Comparison of ENCODE assay signal across 9 cellular contexts in the genomic region with DNA sequence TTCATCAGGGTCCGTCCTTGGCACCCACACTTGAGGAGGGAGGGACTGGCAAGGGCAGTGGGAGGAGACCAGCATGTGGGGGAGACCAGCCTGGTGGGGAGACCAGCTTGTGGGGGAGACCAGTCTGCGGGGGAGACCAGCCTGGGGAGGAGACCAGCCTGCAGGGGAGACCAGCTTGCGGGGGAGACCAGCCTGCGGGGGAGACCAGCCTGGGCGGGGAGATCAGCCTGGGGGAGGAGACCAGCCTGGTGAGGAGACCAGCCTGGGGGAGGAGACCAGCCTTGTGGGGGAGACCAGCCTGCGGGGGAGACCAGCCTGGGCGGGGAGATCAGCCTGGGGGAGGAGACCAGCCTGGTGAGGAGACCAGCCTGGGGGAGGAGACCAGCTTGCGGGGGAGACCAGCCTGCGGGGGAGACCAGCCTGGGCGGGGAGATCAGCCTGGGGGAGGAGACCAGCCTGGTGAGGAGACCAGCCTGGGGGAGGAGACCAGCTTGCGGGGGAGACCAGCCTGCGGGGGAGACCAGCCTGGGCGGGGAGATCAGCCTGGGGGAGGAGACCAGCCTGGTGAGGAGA. TPM values are rescaled to one million over a fixed set of nuclear protein-coding genes. Genes with fewer than 3 reads are reported as not detected.
DNase-seq lines count a peak whose midpoint lies in the region; ATAC-seq, FAIRE-seq and TF ChIP-seq lines count a peak whose summit lies in the region.
"Not testable (repeated sequence)": the region's sequence is repeated elsewhere in the genome, so short reads cannot be mapped to it uniquely, and the experiment has no call there.
"Had no signal": no experiment of that assay in that cellular context is flagged by ENCODE, and none has a peak within 500 bp of the region (broad histone marks: within the 10 kb centered on the region; RNA-seq: fewer than 3 reads in every experiment).

No MANE protein-coding gene starts in this region.

- in situ Hi-C loops in K562 (cut with MboI): not testable (repeated sequence)

- not testable (repeated sequence) for TF ChIP-seq CTCF in OCI-LY3 (IDR thresholded peaks at IDR 0.05; ENCODE audit: low read depth, low read length); K562 (IDR thresholded peaks at IDR 0.05 in 2 of 3, conservative IDR thresholded peaks at IDR 0.05 in 1 of 3; ENCODE audit: insufficient read depth in 2 of 3, low read depth in 1 of 3, low read length in 3 of 3); fibroblast of lung (conservative IDR thresholded peaks at IDR 0.05 in 1 of 2, IDR thresholded peaks at IDR 0.05 in 1 of 2; ENCODE audit: low read depth in 1 of 2, low read length in 2 of 2)

- not testable (repeated sequence) for H3K9me1 ChIP-seq in K562 (ENCODE audit: control insufficient read depth, insufficient read depth, low read length)

- H3K79me2 ChIP-seq in ACC112 (ENCODE audit: control insufficient read depth, insufficient read depth, low read length, unreplicated experiment); OCI-LY3 (ENCODE audit: low read length); fibroblast of lung (ENCODE audit: control insufficient read depth, insufficient read depth, low read length): not testable (repeated sequence)
- peaks cover 53% of the 10 kb centered on the region for H3K79me2 ChIP-seq in K562 (ENCODE audit: control insufficient read depth, insufficient read depth, low read length)

- not testable (repeated sequence) for H3K27me3 ChIP-seq in ACC112 (ENCODE audit: insufficient read depth, low read length); H7 (ENCODE audit: control insufficient read depth, insufficient read depth, low read length); OCI-LY3 (ENCODE audit: low read depth, low read length); K562 (ENCODE audit: control insufficient read depth in 2 of 2, insufficient read depth in 2 of 2, low read length in 2 of 2); fibroblast of lung (ENCODE audit: control insufficient read depth, insufficient read depth, low read length); rectal smooth muscle tissue (ENCODE audit: control insufficient read depth, insufficient read depth, low read length)

- TF ChIP-seq EP300 in K562 (IDR thresholded peaks at IDR 0.05; ENCODE audit: low read length): not testable (repeated sequence)

- peak overlapping the region; percentile 85 for H3K4me2 ChIP-seq in OCI-LY3 (ENCODE audit: low read length)
- peak overlapping the region; percentile 100 for H3K4me2 ChIP-seq in K562 (ENCODE audit: insufficient read depth, low read length)
- H3K4me2 ChIP-seq in fibroblast of lung (ENCODE audit: extremely low read depth, insufficient read depth, low read length): peak overlapping the region; percentile 61

- H3K27me3 Mint-ChIP-seq in activated CD4-positive, alpha-beta T cell treated with anti-CD3 and anti-CD28 coated beads, Interleukin-2, amount 10 ng/mL, durations not matched to agents 7 days and 5 days: peaks cover 10% of the 10 kb centered on the region
- H3K27me3 Mint-ChIP-seq in memory B cell: not testable (repeated sequence)

- peaks cover 14% of the 10 kb centered on the region for H3K4me1 Mint-ChIP-seq in activated CD4-positive, alpha-beta T cell treated with anti-CD3 and anti-CD28 coated beads, Interleukin-2, amount 10 ng/mL, durations not matched to agents 7 days and 5 days
- H3K4me1 Mint-ChIP-seq in memory B cell: not testable (repeated sequence)

- CTCF ChIA-PET in activated CD4-positive, alpha-beta T cell treated with anti-CD3 and anti-CD28 coated beads, Interleukin-2, amount 10 ng/mL, durations not matched to agents 7 days and 5 days (lab: Charles Lee); K562 (lab: Yijun Ruan, JAX; ENCODE audit: low intra/inter-chr PET ratio): not testable (repeated sequence)

- H2AFZ ChIP-seq in ACC112 (ENCODE audit: low read length, unreplicated experiment); OCI-LY3 (ENCODE audit: low read depth, low read length); fibroblast of lung (ENCODE audit: low read length): not testable (repeated sequence)
- H2AFZ ChIP-seq in K562 (ENCODE audit: low read depth, low read length): peak overlapping the region; percentile 28; the same call in 1 of the 2 replicates

- not testable (repeated sequence) for DNase-seq in H7; activated CD4-positive, alpha-beta T cell treated with anti-CD3 and anti-CD28 coated beads, Interleukin-2, amount 10 ng/mL, durations not matched to agents 7 days and 5 days; fibroblast of lung (ENCODE audit: low read depth in 2 of 2); memory B cell (ENCODE audit: low spot score in 2 of 2)
- peak; percentile 64 to 87 (median 75) for DNase-seq in K562 (ENCODE audit: extremely low read depth in 1 of 4, low spot score in 3 of 4)

- intact Hi-C loops in K562 (cut with micrococcal nuclease): not testable (repeated sequence)

- TF ChIP-seq POLR2A in K562 (conservative IDR thresholded peaks at IDR 0.05): not testable (repeated sequence)

- POLR2A ChIA-PET in activated CD4-positive, alpha-beta T cell treated with anti-CD3 and anti-CD28 coated beads, Interleukin-2, amount 10 ng/mL, durations not matched to agents 7 days and 5 days (lab: Charles Lee): not testable (repeated sequence)
- POLR2A ChIA-PET in K562 (lab: Yijun Ruan, JAX): interaction anchor here (0.6 to 1.5 kb wide), 2 partner anchors 8 to 11 kb away, joined by 3 to 5 read pairs; no protein-coding TSS in a partner anchor

- not testable (repeated sequence) for TF ChIP-seq RAD21 in K562 (CRISPR knock-in tag; conservative IDR thresholded peaks at IDR 0.05 in 1 of 2, IDR thresholded peaks at IDR 0.05 in 1 of 2)

- H3K9me3 Mint-ChIP-seq in activated CD4-positive, alpha-beta T cell treated with anti-CD3 and anti-CD28 coated beads, Interleukin-2, amount 10 ng/mL, durations not matched to agents 7 days and 5 days; memory B cell: not testable (repeated sequence)

- H3K36me3 ChIP-seq in ACC112 (ENCODE audit: insufficient read depth, low read length); H7 (replicated peaks; ENCODE audit: control insufficient read depth, insufficient read depth, low read length); OCI-LY3 (replicated peaks; ENCODE audit: low read depth, low read length); fibroblast of lung (ENCODE audit: control insufficient read depth, insufficient read depth, low read length); rectal smooth muscle tissue (ENCODE audit: control insufficient read depth, insufficient read depth, low read length): not testable (repeated sequence)
- H3K36me3 ChIP-seq in K562 (ENCODE audit: control insufficient read depth, insufficient read depth, low read length): peaks cover 40% of the 10 kb centered on the region; the same call in 2 of the 3 replicates

- peak overlapping the region; percentile 65 for H3K4me3 Mint-ChIP-seq in activated CD4-positive, alpha-beta T cell treated with anti-CD3 and anti-CD28 coated beads, Interleukin-2, amount 10 ng/mL, durations not matched to agents 7 days and 5 days
- H3K4me3 Mint-ChIP-seq in memory B cell: peak overlapping the region; percentile 72

- H3K36me3 Mint-ChIP-seq in activated CD4-positive, alpha-beta T cell treated with anti-CD3 and anti-CD28 coated beads, Interleukin-2, amount 10 ng/mL, durations not matched to agents 7 days and 5 days (ENCODE audit: low read depth); memory B cell: not testable (repeated sequence)

- peak; percentile 11 for FAIRE-seq in K562 (lab: Jason Lieb, UNC)

- WGBS in K562 (ENCODE audit: insufficient coverage, low coverage, missing lambda C conversion rate): 7% methylated on average over 2 of the region's 13 CpGs

- H3K27ac ChIP-seq in ACC112 (ENCODE audit: low read depth, low read length); OCI-LY3 (ENCODE audit: low read length); fibroblast of lung (ENCODE audit: insufficient read depth, low read length); rectal smooth muscle tissue (ENCODE audit: low read depth, low read length): not testable (repeated sequence)
- H3K27ac ChIP-seq in K562 (ENCODE audit: extremely low read depth, low read depth, low read length): peak overlapping the region; percentile 90

- not testable (repeated sequence) for H4K20me1 ChIP-seq in OCI-LY3 (ENCODE audit: insufficient read depth, low read length); K562 (replicated peaks; ENCODE audit: control insufficient read depth, insufficient read depth, low read length); fibroblast of lung (ENCODE audit: control insufficient read depth, extremely low read depth, insufficient read depth, low read length)

- H3K4me3 ChIP-seq in ACC112 (ENCODE audit: low read depth, low read length): peak overlapping the region; percentile 100
- peak overlapping the region; percentile 75; the same call in 1 of the 2 replicates for H3K4me3 ChIP-seq in H7 (ENCODE audit: insufficient read depth, low read depth, low read length)
- peak overlapping the region; percentile 97 for H3K4me3 ChIP-seq in OCI-LY3 (ENCODE audit: low read length)
- H3K4me3 ChIP-seq in K562: peak overlapping the region; percentile 88
- H3K4me3 ChIP-seq in fibroblast of lung (replicated peaks in 1 of 4; ENCODE audit: control extremely low read depth in 1 of 4, insufficient read depth in 1 of 4, low read depth in 3 of 4, low read length in 4 of 4): peak overlapping the region in 3 of 4 experiments; percentile 77 to 88 (median 83)
- H3K4me3 ChIP-seq in rectal smooth muscle tissue (ENCODE audit: low read length): peak overlapping the region; percentile 77

- not testable (repeated sequence) for H3K27ac Mint-ChIP-seq in activated CD4-positive, alpha-beta T cell treated with anti-CD3 and anti-CD28 coated beads, Interleukin-2, amount 10 ng/mL, durations not matched to agents 7 days and 5 days; memory B cell

- H3K9me3 ChIP-seq in OCI-LY3 (ENCODE audit: insufficient read depth, low read length); K562 (replicated peaks; ENCODE audit: control insufficient read depth, insufficient read depth, low read depth, low read length); fibroblast of lung (ENCODE audit: control insufficient read depth, insufficient read depth, low read depth, low read length): not testable (repeated sequence)

- peaks cover 12% of the 10 kb centered on the region for H3K4me1 ChIP-seq in ACC112 (ENCODE audit: control insufficient read depth, insufficient read depth, low read length, unreplicated experiment)
- not testable (repeated sequence) for H3K4me1 ChIP-seq in OCI-LY3 (ENCODE audit: low read length); fibroblast of lung (ENCODE audit: control insufficient read depth, extremely low read depth, insufficient read depth, low read length); rectal smooth muscle tissue (ENCODE audit: control insufficient read depth, insufficient read depth, low read length)
- peaks cover 55 to 77% of the 10 kb centered on the region in 2 experiments for H3K4me1 ChIP-seq in K562 (replicated peaks in 1 of 2; ENCODE audit: control insufficient read depth in 2 of 2, insufficient read depth in 2 of 2, low read length in 2 of 2)

- not testable (repeated sequence) for H3K9ac ChIP-seq in OCI-LY3 (ENCODE audit: low read length); fibroblast of lung (ENCODE audit: insufficient read depth, low read length); rectal smooth muscle tissue (ENCODE audit: low read length)
- peak overlapping the region; percentile 89 to 92; a peak in 3 of 4 replicates for H3K9ac ChIP-seq in K562 (ENCODE audit: insufficient read depth in 1 of 2, low read depth in 2 of 2, low read length in 2 of 2)

- peak; percentile 6 for ATAC-seq in K562
- ATAC-seq in memory B cell (ENCODE audit: low read depth): not testable (repeated sequence)

- BruUV-seq in K562 (replicated peaks; lab: Mats Ljungman, UMichigan): not testable (repeated sequence)

RNA-seq across cellular contexts. Expression of a gene that starts 0.8 kb away (rescaled TPM):
- total RNA-seq in H7 (2014; rRNA removed; shearing (Covaris generic)): 35.5 and 41.5 TPM in 2 replicates
- total RNA-seq in activated CD4-positive, alpha-beta T cell treated with anti-CD3 and anti-CD28 coated beads, Interleukin-2, amount 10 ng/mL, durations not matched to agents 7 days and 5 days: 1 to 10 TPM; 6.1 to 6.3 TPM
- 20.1 and 44.2 TPM in 2 replicates for total RNA-seq in K562 (2011; cell fraction: chromatin; rRNA removed; ENCODE audit: low replicate concordance)
- total RNA-seq in K562 (2011; cell fraction: nucleolus; rRNA removed): 39.1 and 40.0 TPM in 2 replicates
- 28.1 and 28.7 TPM in 2 replicates for total RNA-seq in K562 (2011; cell fraction: nucleoplasm; rRNA removed)
- total RNA-seq in K562 (2014; rRNA removed) (63.7 and 104 TPM in 2 replicates), K562 (2014; rRNA removed; fragmentation: Illumina TruSeq; extraction: Trizol) (10.4 and 12.6 TPM in 2 replicates), K562 (2015; rRNA removed; fragmentation: Illumina TruSeq; extraction: Trizol) (29.7 and 31.9 TPM in 2 replicates), K562 (2021) (118 and 121 TPM in 2 replicates), fibroblast of lung (5.4 and 9.6 TPM in 2 replicates)
- polyA plus RNA-seq in K562 (2011; rRNA removed) (6.7 and 23.0 TPM in 2 replicates), K562 (2014; fragmentation: Illumina TruSeq; extraction: Trizol) (38.3 and 84.8 TPM in 2 replicates), K562 (2014; fragmentation: Nextera tagmentation; extraction: Ambion mirVana) (under 1 TPM in 1 of 2 experiments, not detected in 1; 0.14 TPM), K562 (2014; rRNA removed) (40.6 and 50.4 TPM in 2 replicates), fibroblast of lung (2.9 and 4.4 TPM in 2 replicates)
- 22.2 and 53.4 TPM in 2 replicates for polyA plus RNA-seq in K562 (2011; cell fraction: cytosol; rRNA removed)
- 41.7 and 48.0 TPM in 2 replicates for polyA plus RNA-seq in K562 (2011; cell fraction: nucleus; rRNA removed)
- 94.4 and 104 TPM in 2 replicates for polyA plus RNA-seq in K562 (2012)
- 4.8 and 6.1 TPM in 2 replicates for polyA minus RNA-seq in K562 (2011; rRNA and poly(A)+ RNA removed)
- 45.0 and 94.2 TPM in 2 replicates for polyA minus RNA-seq in K562 (2011; cell fraction: cytosol; rRNA and poly(A)+ RNA removed)
- 10.6 and 16.9 TPM in 2 replicates for polyA minus RNA-seq in K562 (2011; cell fraction: nucleus; rRNA and poly(A)+ RNA removed)
- polyA plus RNA-seq in fibroblast of lung (2012): 12.2 and 25.0 TPM in 2 replicates
- 6.7 and 13.7 TPM in 2 replicates for polyA minus RNA-seq in fibroblast of lung (ENCODE audit: low replicate concordance)

RNA-seq across cellular contexts. Expression of a gene that starts 28.0 kb away (rescaled TPM):
- total RNA-seq in H7 (2014; rRNA removed; shearing (Covaris generic)): 1.6 TPM in 1 of 2 replicates, not detected in the other
- not detected for total RNA-seq in activated CD4-positive, alpha-beta T cell treated with anti-CD3 and anti-CD28 coated beads, Interleukin-2, amount 10 ng/mL, durations not matched to agents 7 days and 5 days
- 5.4 and 12.8 TPM in 2 replicates for total RNA-seq in K562 (2011; cell fraction: chromatin; rRNA removed; ENCODE audit: low replicate concordance)
- total RNA-seq in K562 (2011; cell fraction: nucleolus; rRNA removed): 7.2 and 7.5 TPM in 2 replicates
- 3.4 and 5.4 TPM in 2 replicates for total RNA-seq in K562 (2011; cell fraction: nucleoplasm; rRNA removed)
- total RNA-seq in K562 (2014; rRNA removed) (not detected in 2 replicates), K562 (2014; rRNA removed; fragmentation: Illumina TruSeq; extraction: Trizol) (not detected in 2 replicates), K562 (2015; rRNA removed; fragmentation: Illumina TruSeq; extraction: Trizol) (0.08 and 0.25 TPM in 2 replicates), K562 (2021) (0.74 and 1.1 TPM in 2 replicates), fibroblast of lung (0.26 and 1.3 TPM in 2 replicates)
- polyA plus RNA-seq in K562 (2011; rRNA removed) (0.11 and 0.41 TPM in 2 replicates), K562 (2014; fragmentation: Illumina TruSeq; extraction: Trizol) (not detected in 2 replicates), K562 (2014; fragmentation: Nextera tagmentation; extraction: Ambion mirVana) (not detected), K562 (2014; rRNA removed) (0.50 and 1.6 TPM in 2 replicates), fibroblast of lung (0.27 TPM in 1 of 2 replicates, not detected in the other)
- polyA plus RNA-seq in K562 (2011; cell fraction: cytosol; rRNA removed): 0.19 and 0.69 TPM in 2 replicates
- polyA plus RNA-seq in K562 (2011; cell fraction: nucleus; rRNA removed): 2.6 and 3.7 TPM in 2 replicates
- 1.5 and 3.0 TPM in 2 replicates for polyA plus RNA-seq in K562 (2012)
- polyA minus RNA-seq in K562 (2011; rRNA and poly(A)+ RNA removed): 0.49 TPM in 1 of 2 replicates, not detected in the other
- not detected in 2 replicates for polyA minus RNA-seq in K562 (2011; cell fraction: cytosol; rRNA and poly(A)+ RNA removed)
- 0.54 and 0.56 TPM in 2 replicates for polyA minus RNA-seq in K562 (2011; cell fraction: nucleus; rRNA and poly(A)+ RNA removed)
- 0.12 and 0.19 TPM in 2 replicates for polyA plus RNA-seq in fibroblast of lung (2012)
- polyA minus RNA-seq in fibroblast of lung (ENCODE audit: low replicate concordance): not detected in 2 replicates
- total RNA-seq: T-helper 1 cell treated with Interleukin-12 subunit alpha and Interleukin-12 subunit beta and Interleukin-4 antibody, amounts not matched to agents 30 ng/mL and 1 ng/mL, for 36 hours had no signal

RNA-seq across cellular contexts. Expression of a gene that starts 45.2 kb away (rescaled TPM):
- 44.6 and 53.3 TPM in 2 replicates for total RNA-seq in H7 (2014; rRNA removed; shearing (Covaris generic))
- total RNA-seq in activated CD4-positive, alpha-beta T cell treated with anti-CD3 and anti-CD28 coated beads, Interleukin-2, amount 10 ng/mL, durations not matched to agents 7 days and 5 days: 10 to 100 TPM; 47.8 to 53.3 TPM
- total RNA-seq in K562 (2011; cell fraction: chromatin; rRNA removed; ENCODE audit: low replicate concordance): 322 and 719 TPM in 2 replicates
- total RNA-seq in K562 (2011; cell fraction: nucleolus; rRNA removed): 292 and 343 TPM in 2 replicates
- 326 and 359 TPM in 2 replicates for total RNA-seq in K562 (2011; cell fraction: nucleoplasm; rRNA removed)
- total RNA-seq in K562 (2014; rRNA removed) (56.4 and 67.6 TPM in 2 replicates), K562 (2014; rRNA removed; fragmentation: Illumina TruSeq; extraction: Trizol) (10.6 and 15.1 TPM in 2 replicates), K562 (2015; rRNA removed; fragmentation: Illumina TruSeq; extraction: Trizol) (29.6 and 29.8 TPM in 2 replicates), K562 (2021) (87.9 and 89.5 TPM in 2 replicates), fibroblast of lung (106 and 252 TPM in 2 replicates)
- polyA plus RNA-seq in K562 (2011; rRNA removed) (81.3 and 221 TPM in 2 replicates), K562 (2014; fragmentation: Illumina TruSeq; extraction: Trizol) (37.4 and 43.3 TPM in 2 replicates), K562 (2014; fragmentation: Nextera tagmentation; extraction: Ambion mirVana) (1 to 10 TPM; 2.2 to 2.7 TPM), K562 (2014; rRNA removed) (58.2 and 80.7 TPM in 2 replicates), fibroblast of lung (90.0 and 97.6 TPM in 2 replicates)
- 98.8 and 159 TPM in 2 replicates for polyA plus RNA-seq in K562 (2011; cell fraction: cytosol; rRNA removed)
- 739 and 1,169 TPM in 2 replicates for polyA plus RNA-seq in K562 (2011; cell fraction: nucleus; rRNA removed)
- 51.7 and 64.9 TPM in 2 replicates for polyA plus RNA-seq in K562 (2012)
- polyA minus RNA-seq in K562 (2011; rRNA and poly(A)+ RNA removed): 117 and 159 TPM in 2 replicates
- polyA minus RNA-seq in K562 (2011; cell fraction: cytosol; rRNA and poly(A)+ RNA removed): 32.4 and 62.6 TPM in 2 replicates
- polyA minus RNA-seq in K562 (2011; cell fraction: nucleus; rRNA and poly(A)+ RNA removed): 91.6 and 197 TPM in 2 replicates
- 137 and 141 TPM in 2 replicates for polyA plus RNA-seq in fibroblast of lung (2012)
- polyA minus RNA-seq in fibroblast of lung (ENCODE audit: low replicate concordance): 371 and 392 TPM in 2 replicates
